ENCODE assay signal across 1 cellular context in genomic region chr17:45108051-45108450, GRCh38.
TF ChIP-seq lines count a peak whose summit lies in the region.

No MANE protein-coding gene starts in this region.

TF ChIP-seq in WTC11, 78 proteins besides CTCF, POLR2A, EP300 and RAD21:
- TF ChIP-seq ZNF671 (CRISPR knock-in tag; IDR thresholded peaks at IDR 0.05) (no peak), ZBTB21 (CRISPR knock-in tag; IDR thresholded peaks at IDR 0.05; ENCODE audit: borderline replicate concordance) (no peak), NR1H2 (CRISPR knock-in tag; IDR thresholded peaks at IDR 0.05) (no peak), KAT7 (CRISPR knock-in tag; IDR thresholded peaks at IDR 0.05; ENCODE audit: borderline replicate concordance) (no peak), ZNF423 (CRISPR knock-in tag; IDR thresholded peaks at IDR 0.05) (no peak), PRDM15 (CRISPR knock-in tag; IDR thresholded peaks at IDR 0.05) (no peak), ATF6 (CRISPR knock-in tag; IDR thresholded peaks at IDR 0.05) (no peak)
